In the genomic region with DNA sequence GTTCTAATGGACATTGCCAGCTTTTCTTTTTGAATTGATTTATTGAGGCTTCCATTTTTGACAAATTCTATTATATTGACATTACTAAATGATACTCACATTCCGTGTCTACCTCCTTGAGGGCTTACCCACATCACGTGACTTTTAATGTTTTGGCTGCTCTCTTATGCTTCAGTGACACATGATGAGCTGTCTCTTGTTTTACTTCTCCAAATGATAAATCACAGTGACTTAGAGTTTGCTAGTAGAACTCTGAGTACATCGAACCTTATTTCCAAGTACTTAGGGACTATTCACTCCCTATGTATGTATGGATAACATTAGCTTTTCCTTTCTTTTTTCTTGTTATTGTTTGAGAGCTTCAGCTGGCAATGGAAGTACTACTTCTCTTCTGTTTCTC, we compare ENCODE assay signal across 1 cellular context.
TF ChIP-seq lines count a peak whose summit lies in the region.

No MANE protein-coding gene starts in this region.

TF ChIP-seq in K562, 482 proteins besides CTCF, POLR2A, EP300 and RAD21:
- TF ChIP-seq, protein P1, sequence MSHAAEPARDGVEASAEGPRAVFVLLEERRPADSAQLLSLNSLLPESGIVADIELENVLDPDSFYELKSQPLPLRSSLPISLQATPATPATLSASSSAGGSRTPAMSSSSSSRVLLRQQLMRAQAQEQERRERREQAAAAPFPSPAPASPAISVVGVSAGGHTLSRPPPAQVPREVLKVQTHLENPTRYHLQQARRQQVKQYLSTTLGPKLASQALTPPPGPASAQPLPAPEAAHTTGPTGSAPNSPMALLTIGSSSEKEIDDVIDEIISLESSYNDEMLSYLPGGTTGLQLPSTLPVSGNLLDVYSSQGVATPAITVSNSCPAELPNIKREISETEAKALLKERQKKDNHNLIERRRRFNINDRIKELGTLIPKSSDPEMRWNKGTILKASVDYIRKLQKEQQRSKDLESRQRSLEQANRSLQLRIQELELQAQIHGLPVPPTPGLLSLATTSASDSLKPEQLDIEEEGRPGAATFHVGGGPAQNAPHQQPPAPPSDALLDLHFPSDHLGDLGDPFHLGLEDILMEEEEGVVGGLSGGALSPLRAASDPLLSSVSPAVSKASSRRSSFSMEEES (CRISPR knock-in tag; IDR thresholded peaks at IDR 0.05), result peak; percentile 87
- TF ChIP-seq LCOR (CRISPR knock-in tag; IDR thresholded peaks at IDR 0.05), result no peak
